ENCODE assay signal across 8 cellular contexts in genomic region chr1:32249831-32250525, GRCh38. TPM values are rescaled to one million over a fixed set of nuclear protein-coding genes. Genes with fewer than 3 reads are reported as not detected.
DNase-seq lines count a peak whose midpoint lies in the region; ATAC-seq and TF ChIP-seq lines count a peak whose summit lies in the region.

No MANE protein-coding gene starts in this region.

- TF ChIP-seq POLR2A in GM18505 (IDR thresholded peaks at IDR 0.05; ENCODE audit: borderline replicate concordance, extremely low read depth, insufficient read depth, insufficient read length): peak; percentile 79

- H3K27me3 ChIP-seq in RWPE2 (ENCODE audit: insufficient read depth, poor library complexity, severe bottlenecking): no peaks in the 10 kb centered on the region

- H3K27me3 Mint-ChIP-seq in memory B cell: no peaks in the 10 kb centered on the region

- H3K36me3 ChIP-seq in RWPE2 (ENCODE audit: low read depth): no peaks in the 10 kb centered on the region

- H3K4me1 ChIP-seq in RWPE2 (ENCODE audit: insufficient read depth, poor library complexity, severe bottlenecking): peaks cover 20% of the 10 kb centered on the region

- no peak for TF ChIP-seq CTCF in RWPE2 (IDR thresholded peaks at IDR 0.05; ENCODE audit: poor library complexity, severe bottlenecking)

- peaks cover 24 to 31% of the 10 kb centered on the region in 2 donors for H3K36me3 Mint-ChIP-seq in activated naive CD4-positive, alpha-beta T cell treated with anti-CD3 and anti-CD28 coated beads, Interleukin-2, amount 50 U/mL, for 72 hours
- H3K36me3 Mint-ChIP-seq in memory B cell: no peaks in the 10 kb centered on the region

- H3K27ac ChIP-seq in RWPE2 (ENCODE audit: poor library complexity, severe bottlenecking): peak overlapping the region; percentile 46

- DNase-seq in RWPE2 (ENCODE audit: low spot score): peak; percentile 78
- DNase-seq in activated naive CD4-positive, alpha-beta T cell treated with anti-CD3 and anti-CD28 coated beads, Interleukin-2, amount 50 U/mL, for 72 hours (ENCODE audit: low spot score in 2 of 2): peak; percentile 67 to 84
- DNase-seq in memory B cell (ENCODE audit: low spot score in 2 of 2): peak; percentile 74 to 82
- DNase-seq in stimulated activated naive CD8-positive, alpha-beta T cell treated with anti-CD3 and anti-CD28 coated beads, Interleukin-15, Interleukin-2, amounts not matched to agents 100 U/mL and 50 U/mL, for 24 hours: peak; percentile 85
- no peak for DNase-seq in C1 segment of cervical spinal cord (lab: John Stamatoyannopoulos, UW)
- no peak for DNase-seq in NCI-H446 (lab: John Stamatoyannopoulos, UW)

- no peaks in the 10 kb centered on the region for H3K9me3 Mint-ChIP-seq in activated naive CD4-positive, alpha-beta T cell treated with anti-CD3 and anti-CD28 coated beads, Interleukin-2, amount 50 U/mL, for 72 hours
- no peaks in the 10 kb centered on the region for H3K9me3 Mint-ChIP-seq in memory B cell

- H3K4me1 Mint-ChIP-seq in memory B cell: peaks cover 61% of the 10 kb centered on the region

- no peaks in the 10 kb centered on the region for H3K9me3 ChIP-seq in RWPE2 (ENCODE audit: severe bottlenecking)

- ATAC-seq in GM18505 (IDR thresholded peaks at IDR 0.05; ENCODE audit: unreplicated experiment) (peak; percentile 52), HG02852 (IDR thresholded peaks at IDR 0.05; ENCODE audit: unreplicated experiment) (peak; percentile 57), RWPE2 (ENCODE audit: low read depth) (peak; percentile 45; the same call in 2 of the 3 replicates), memory B cell (ENCODE audit: low read depth) (peak; percentile 87)
- peak; percentile 65 to 71 for ATAC-seq in activated naive CD4-positive, alpha-beta T cell treated with anti-CD3 and anti-CD28 coated beads, Interleukin-2, amount 50 U/mL, for 72 hours
- peak; percentile 72 for ATAC-seq in stimulated activated naive CD8-positive, alpha-beta T cell treated with anti-CD3 and anti-CD28 coated beads, Interleukin-15, Interleukin-2, amounts not matched to agents 100 U/mL and 50 U/mL, for 24 hours

- no peak overlapping the region for H3K4me3 ChIP-seq in RWPE2 (ENCODE audit: severe bottlenecking)

- H3K27ac Mint-ChIP-seq in activated naive CD4-positive, alpha-beta T cell treated with anti-CD3 and anti-CD28 coated beads, Interleukin-2, amount 50 U/mL, for 72 hours: peak overlapping the region; percentile 98 to 100
- peak overlapping the region; percentile 97 for H3K27ac Mint-ChIP-seq in memory B cell

- peak overlapping the region; percentile 75 for H3K4me3 Mint-ChIP-seq in memory B cell

RNA-seq across cellular contexts. Expression of gene LCK, which starts 1.1 kb away (rescaled TPM):
- total RNA-seq in activated naive CD4-positive, alpha-beta T cell treated with anti-CD3 and anti-CD28 coated beads, Interleukin-2, amount 50 U/mL, for 72 hours: 100 to 1,000 TPM; 208 to 284 TPM

RNA-seq across cellular contexts. Expression of gene FAM167B, which starts 3.0 kb away (rescaled TPM):
- 1 to 10 TPM in 1 of 2 donors, under 1 TPM in 1; 0.66 to 1.1 TPM for total RNA-seq in activated naive CD4-positive, alpha-beta T cell treated with anti-CD3 and anti-CD28 coated beads, Interleukin-2, amount 50 U/mL, for 72 hours

RNA-seq across cellular contexts. Expression of gene EIF3I, which starts 27.8 kb away (rescaled TPM):
- 100 to 1,000 TPM; 273 to 295 TPM for total RNA-seq in activated naive CD4-positive, alpha-beta T cell treated with anti-CD3 and anti-CD28 coated beads, Interleukin-2, amount 50 U/mL, for 72 hours

RNA-seq across cellular contexts. Expression of gene TMEM234, which starts 27.8 kb away (rescaled TPM):
- total RNA-seq in activated naive CD4-positive, alpha-beta T cell treated with anti-CD3 and anti-CD28 coated beads, Interleukin-2, amount 50 U/mL, for 72 hours: 10 to 100 TPM in 1 of 2 donors, 1 to 10 TPM in 1; 7.0 to 10.7 TPM

RNA-seq across cellular contexts. Expression of gene DCDC2B, which starts 41.1 kb away (rescaled TPM):
- total RNA-seq in activated naive CD4-positive, alpha-beta T cell treated with anti-CD3 and anti-CD28 coated beads, Interleukin-2, amount 50 U/mL, for 72 hours: under 1 TPM in 1 of 2 donors, not detected in 1; 0.16 TPM

Comparison
In these comparisons a context has a peak if more than half of its experiments do, and no peak if none do; other contexts are left out.
1. DNase-seq: peak in RWPE2 (single experiment), activated naive CD4-positive, alpha-beta T cell treated with anti-CD3 and anti-CD28 coated beads, Interleukin-2, amount 50 U/mL, for 72 hours (2 of 2), memory B cell (2 of 2) and stimulated activated naive CD8-positive, alpha-beta T cell treated with anti-CD3 and anti-CD28 coated beads, Interleukin-15, Interleukin-2, amounts not matched to agents 100 U/mL and 50 U/mL, for 24 hours (single experiment); none in C1 segment of cervical spinal cord (0 of 14) and NCI-H446 (0 of 2).
2. Peak in every context shown above with its lines, with median percentiles within 50 percentile points of each other: ATAC-seq.